In genomic region chr1:221634010-221634409, GRCh38 we compare ENCODE assay signal across 18 cellular contexts.
A peak's percentile ranks its signal among the peaks of the same experiment; 100 is the strongest.
DNase-seq lines count a peak whose midpoint lies in the region; ATAC-seq, FAIRE-seq and TF ChIP-seq lines count a peak whose summit lies in the region.
"Had no signal": no experiment of that assay in that cellular context is flagged by ENCODE, and none has a peak within 500 bp of the region (broad histone marks: within the 10 kb centered on the region; RNA-seq: fewer than 3 reads in every experiment).

No MANE protein-coding gene starts in this region.

- no peak overlapping the region for H4K8ac ChIP-seq in mesenchymal stem cell (ENCODE audit: low read length)

- no peak for TF ChIP-seq POLR2A in GM12891 (IDR thresholded peaks at IDR 0.05; ENCODE audit: low read depth, low read length)

- no peak overlapping the region for H3K14ac ChIP-seq in mesenchymal stem cell (ENCODE audit: low read length in 2 of 2)

- H3K27ac Mint-ChIP-seq in T-helper 17 cell = peak overlapping the region; percentile 14
- no peak overlapping the region for H3K27ac Mint-ChIP-seq in WTC11
- H3K27ac Mint-ChIP-seq in naive thymus-derived CD8-positive, alpha-beta T cell = no peak overlapping the region
- H3K27ac Mint-ChIP-seq: HFFc6 had no signal

- CTCF ChIA-PET in WTC11 (lab: Charles Lee) = no interaction called here

- no peaks in the 10 kb centered on the region for H3K27me3 Mint-ChIP-seq in T-helper 17 cell
- H3K27me3 Mint-ChIP-seq in WTC11 (ENCODE audit: low read depth) = no peaks in the 10 kb centered on the region
- peaks cover 0 to 6% (median 3%) of the 10 kb centered on the region in 5 donors for H3K27me3 Mint-ChIP-seq in naive thymus-derived CD8-positive, alpha-beta T cell

- peak overlapping the region in 1 of 2 experiments; percentile 57 for H2BK12ac ChIP-seq in mesenchymal stem cell (ENCODE audit: low read length in 2 of 2)

- no peaks in the 10 kb centered on the region for H3K4me1 ChIP-seq in mesenchymal stem cell (ENCODE audit: control insufficient read depth, insufficient read depth, low read depth, low read length)
- H3K4me1 ChIP-seq: HAP-1 had no signal

- no peak overlapping the region for H2AFZ ChIP-seq in mesenchymal stem cell (ENCODE audit: low read depth, low read length)

- H3K27me3 ChIP-seq in mesenchymal stem cell (ENCODE audit: control insufficient read depth in 1 of 2, insufficient read depth in 1 of 2, low read length in 2 of 2) = no peaks in the 10 kb centered on the region

- no peaks in the 10 kb centered on the region for H3K79me1 ChIP-seq in mesenchymal stem cell (replicated peaks; ENCODE audit: low read length, poor library complexity, severe bottlenecking)

- no peak overlapping the region for H2AK5ac ChIP-seq in mesenchymal stem cell (ENCODE audit: low read length, severe bottlenecking)

- no peak overlapping the region for H2BK120ac ChIP-seq in mesenchymal stem cell (ENCODE audit: low read depth, low read length)

- WGBS in mesenchymal stem cell = 94% methylated on average over 4 of the region's 4 CpGs

- no peak for FAIRE-seq in GM12891 (lab: Jason Lieb, UNC)
- FAIRE-seq: GM12892, H54 had no signal

- peak overlapping the region in 1 of 2 experiments; percentile 41 for H3K18ac ChIP-seq in mesenchymal stem cell (ENCODE audit: low read depth in 1 of 2, low read length in 2 of 2)

- no peaks in the 10 kb centered on the region for H3K36me3 ChIP-seq in mesenchymal stem cell (ENCODE audit: control insufficient read depth in 1 of 2, insufficient read depth in 2 of 2, low read depth in 1 of 2, low read length in 2 of 2)
- H3K36me3 ChIP-seq: HAP-1 had no signal

- ATAC-seq in T-helper 17 cell (no peak), WTC11 (no peak), HG03045 (IDR thresholded peaks at IDR 0.05; ENCODE audit: unreplicated experiment) (no peak)
- ATAC-seq in naive thymus-derived CD8-positive, alpha-beta T cell = no peak

- POLR2A ChIA-PET in WTC11 (lab: Charles Lee) = no interaction called here
- POLR2A ChIA-PET in naive thymus-derived CD8-positive, alpha-beta T cell (lab: Charles Lee) = no interaction called here

- H3K4me3 Mint-ChIP-seq in T-helper 17 cell (no peak overlapping the region), WTC11 (no peak overlapping the region)
- no peak overlapping the region for H3K4me3 Mint-ChIP-seq in naive thymus-derived CD8-positive, alpha-beta T cell
- H3K4me3 Mint-ChIP-seq: CD4-positive, alpha-beta memory T cell; HFFc6 had no signal

- H2BK15ac ChIP-seq in mesenchymal stem cell (ENCODE audit: low read depth, poor library complexity, severe bottlenecking) = peak overlapping the region; percentile 56

- peaks cover 8% of the 10 kb centered on the region for H3K4me1 Mint-ChIP-seq in T-helper 17 cell
- no peaks in the 10 kb centered on the region; the same call in 1 of the 2 replicates for H3K4me1 Mint-ChIP-seq in WTC11
- no peaks in the 10 kb centered on the region for H3K4me1 Mint-ChIP-seq in naive thymus-derived CD8-positive, alpha-beta T cell

- peak overlapping the region; percentile 59 for H4K91ac ChIP-seq in mesenchymal stem cell (ENCODE audit: low read length)

- no peak overlapping the region for H3K27ac ChIP-seq in mesenchymal stem cell (ENCODE audit: low read length, poor library complexity, severe bottlenecking)

- H3K9me3 ChIP-seq in T-helper 17 cell (ENCODE audit: control insufficient read depth, low read length, poor library complexity, severe bottlenecking) (no peaks in the 10 kb centered on the region), mesenchymal stem cell (ENCODE audit: control insufficient read depth, low read length) (no peaks in the 10 kb centered on the region)
- H3K9me3 ChIP-seq: HAP-1 had no signal

- no peak overlapping the region for H2BK5ac ChIP-seq in mesenchymal stem cell (ENCODE audit: low read depth, low read length, poor library complexity, severe bottlenecking)

- H3K23ac ChIP-seq in mesenchymal stem cell (ENCODE audit: low read length in 2 of 2) = no peak overlapping the region

- no peak for TF ChIP-seq CTCF in WTC11 (IDR thresholded peaks at IDR 0.05)

- H3K36me3 Mint-ChIP-seq in T-helper 17 cell (ENCODE audit: low read depth) (no peaks in the 10 kb centered on the region), WTC11 (no peaks in the 10 kb centered on the region)
- no peaks in the 10 kb centered on the region for H3K36me3 Mint-ChIP-seq in naive thymus-derived CD8-positive, alpha-beta T cell
- H3K36me3 Mint-ChIP-seq: CD4-positive, alpha-beta memory T cell had no signal

- no peak overlapping the region for H3K4me2 ChIP-seq in mesenchymal stem cell (ENCODE audit: low read length, poor library complexity, severe bottlenecking)

- no peak overlapping the region for H3K9ac ChIP-seq in mesenchymal stem cell (ENCODE audit: low read length)

- DNase-seq in T-helper 17 cell (no peak), WTC11 (ENCODE audit: low spot score) (no peak), mesenchymal stem cell (no peak), GM12891 (ENCODE audit: insufficient read length, low spot score) (no peak)
- DNase-seq in naive thymus-derived CD8-positive, alpha-beta T cell = no peak
- DNase-seq: C1 segment of cervical spinal cord; Calu3; CD4-positive, alpha-beta memory T cell; COR-L47; DMS53; DMS79 treated with DMSO at 0.1 percent for 48 hours; GF-D8; GOT3; HFFc6 had no signal

- no peaks in the 10 kb centered on the region for H3K9me3 Mint-ChIP-seq in WTC11
- no peaks in the 10 kb centered on the region for H3K9me3 Mint-ChIP-seq in naive thymus-derived CD8-positive, alpha-beta T cell
- H3K9me3 Mint-ChIP-seq: CD4-positive, alpha-beta memory T cell; HFFc6 had no signal

- H3K4me3 ChIP-seq in mesenchymal stem cell (ENCODE audit: insufficient read depth in 1 of 2, low read depth in 1 of 2, low read length in 2 of 2) = no peak overlapping the region
- H3K4me3 ChIP-seq: HAP-1 had no signal

- H3K4ac ChIP-seq in mesenchymal stem cell (ENCODE audit: low read depth in 1 of 2, low read length in 2 of 2) = no peak overlapping the region

TF ChIP-seq in WTC11, 78 proteins besides CTCF, POLR2A, EP300 and RAD21:
- TF ChIP-seq HMGA2 (CRISPR knock-in tag; IDR thresholded peaks at IDR 0.05) (peak; percentile 99), IRF2 (CRISPR knock-in tag; IDR thresholded peaks at IDR 0.05; ENCODE audit: borderline replicate concordance, low read depth) (no peak)

TF ChIP-seq in GM12891, 5 proteins besides CTCF, POLR2A, EP300 and RAD21:
- TF ChIP-seq POLR2AphosphoS5 (IDR thresholded peaks at IDR 0.05; ENCODE audit: low read depth, low read length) (no peak), POU2F2 (IDR thresholded peaks at IDR 0.05; ENCODE audit: low read depth, low read length) (no peak), TAF1 (IDR thresholded peaks at IDR 0.05; ENCODE audit: low read depth, low read length) (no peak), SPI1 (IDR thresholded peaks at IDR 0.05; ENCODE audit: low read depth, low read length) (no peak), PAX5 (IDR thresholded peaks at IDR 0.05; ENCODE audit: insufficient read depth, low read length, severe bottlenecking) (no peak)
